13 cellular contexts compared by ENCODE assay signal in genomic region chrX:40953369-40953768, GRCh38.
DNase-seq lines count a peak whose midpoint lies in the region; ATAC-seq and TF ChIP-seq lines count a peak whose summit lies in the region.
"Had no signal": no experiment of that assay in that cellular context is flagged by ENCODE, and none has a peak within 500 bp of the region (broad histone marks: within the 10 kb centered on the region; RNA-seq: fewer than 3 reads in every experiment).

No MANE protein-coding gene starts in this region.

- TF ChIP-seq CTCF in SK-N-SH (IDR thresholded peaks at IDR 0.05) (no peak), NB4 (IDR thresholded peaks at IDR 0.05; ENCODE audit: low read depth, low read length) (no peak)

- H3K4me1 Mint-ChIP-seq in natural killer cell treated with Interleukin-12 subunit alpha and Interleukin-12 subunit beta and Interleukin-15 and Interleukin-18, amount 100 ng/mL, for 72 hours (ENCODE audit: low read depth in 2 of 2) = no peaks in the 10 kb centered on the region

- TF ChIP-seq EP300 in SK-N-SH (IDR thresholded peaks at IDR 0.05; ENCODE audit: borderline replicate concordance in 1 of 2, low read depth in 1 of 2, low read length in 1 of 2) = no peak

- TF ChIP-seq RAD21 in SK-N-SH (IDR thresholded peaks at IDR 0.05; ENCODE audit: low read length) = no peak

- no peak for TF ChIP-seq POLR2A in NB4 (IDR thresholded peaks at IDR 0.05; ENCODE audit: extremely low read depth, insufficient read length)

- no peaks in the 10 kb centered on the region for H3K9me2 ChIP-seq in SK-N-SH

- no peaks in the 10 kb centered on the region for H3K9me3 Mint-ChIP-seq in natural killer cell treated with Interleukin-12 subunit alpha and Interleukin-12 subunit beta and Interleukin-15 and Interleukin-18, amount 100 ng/mL, for 72 hours

- ATAC-seq in SK-N-SH treated with all-trans-retinoic acid at 6 μM for 48 hours (no peak), HG02588 (IDR thresholded peaks at IDR 0.05; ENCODE audit: unreplicated experiment) (peak; percentile 73)
- no peak for ATAC-seq in natural killer cell treated with Interleukin-12 subunit alpha and Interleukin-12 subunit beta and Interleukin-15 and Interleukin-18, amount 100 ng/mL, for 72 hours
- ATAC-seq: A549, esophagus mucosa had no signal

- H3K9me3 ChIP-seq in SK-N-SH = no peaks in the 10 kb centered on the region
- H3K9me3 ChIP-seq: A549, tibial nerve had no signal

- H3K36me3 ChIP-seq in SK-N-SH (replicated peaks in 1 of 2; ENCODE audit: control insufficient read depth in 1 of 2, insufficient read depth in 2 of 2, low read length in 1 of 2) = no peaks in the 10 kb centered on the region
- H3K36me3 ChIP-seq: tibial nerve had no signal

- POLR2A ChIA-PET in SK-N-SH (lab: Yijun Ruan, JAX) = no interaction called here

- no peaks in the 10 kb centered on the region for H3K79me2 ChIP-seq in SK-N-SH (ENCODE audit: insufficient read depth)

- H3K9ac ChIP-seq in SK-N-SH = no peak overlapping the region

- CTCF ChIA-PET in SK-N-SH (lab: Yijun Ruan, JAX) = no interaction called here

- no peak overlapping the region for H3K27ac ChIP-seq in SK-N-SH (ENCODE audit: low read depth in 2 of 2, low read length in 1 of 2)
- H3K27ac ChIP-seq: SK-N-MC, tibial nerve had no signal

- H3K4me2 ChIP-seq in SK-N-SH = peak overlapping the region; percentile 57

- H4K20me1 ChIP-seq in SK-N-SH (ENCODE audit: insufficient read depth) = no peaks in the 10 kb centered on the region

- H3F3A ChIP-seq in SK-N-SH (replicated peaks; ENCODE audit: insufficient read depth) = no peaks in the 10 kb centered on the region

- peak overlapping the region; percentile 39 for H3K4me3 Mint-ChIP-seq in natural killer cell treated with Interleukin-12 subunit alpha and Interleukin-12 subunit beta and Interleukin-15 and Interleukin-18, amount 100 ng/mL, for 72 hours

- H3K27ac Mint-ChIP-seq in natural killer cell treated with Interleukin-12 subunit alpha and Interleukin-12 subunit beta and Interleukin-15 and Interleukin-18, amount 100 ng/mL, for 72 hours = no peak overlapping the region

- no peak overlapping the region for H3K4me3 ChIP-seq in SK-N-SH (ENCODE audit: low read depth in 2 of 2, low read length in 1 of 2)
- H3K4me3 ChIP-seq in NB4 (ENCODE audit: low read depth, low read length) = no peak overlapping the region
- H3K4me3 ChIP-seq: A549, SK-N-MC had no signal

- no peaks in the 10 kb centered on the region for H3K36me3 Mint-ChIP-seq in natural killer cell treated with Interleukin-12 subunit alpha and Interleukin-12 subunit beta and Interleukin-15 and Interleukin-18, amount 100 ng/mL, for 72 hours

- peak overlapping the region; percentile 17; the same call in 1 of the 2 replicates for H2AFZ ChIP-seq in SK-N-SH (ENCODE audit: low read depth)

- peaks cover 0 to 14% of the 10 kb centered on the region in 2 donors for H3K27me3 Mint-ChIP-seq in natural killer cell treated with Interleukin-12 subunit alpha and Interleukin-12 subunit beta and Interleukin-15 and Interleukin-18, amount 100 ng/mL, for 72 hours

- H3K4me1 ChIP-seq in SK-N-SH (ENCODE audit: control insufficient read depth in 1 of 2, insufficient read depth in 2 of 2, low read depth in 1 of 2, low read length in 1 of 2) = no peaks in the 10 kb centered on the region
- H3K4me1 ChIP-seq: A549, tibial nerve had no signal

- 72% methylated on average over 2 of the region's 2 CpGs for WGBS in SK-N-SH (ENCODE audit: low lambda C conversion rate)

- DNase-seq in SK-N-SH = no peak
- DNase-seq in NB4 (ENCODE audit: low read depth) = peak; percentile 15
- no peak for DNase-seq in natural killer cell treated with Interleukin-12 subunit alpha and Interleukin-12 subunit beta and Interleukin-15 and Interleukin-18, amount 100 ng/mL, for 72 hours (ENCODE audit: low spot score)
- DNase-seq in HuH-7 (ENCODE audit: low spot score) = no peak
- no peak for DNase-seq in NCI-H1092 (lab: John Stamatoyannopoulos, UW)
- no peak for DNase-seq in mesenteric fat pad (ENCODE audit: low spot score)
- DNase-seq: NCI-H2227 treated with DMSO at 0.1 percent for 48 hours had no signal

- no peaks in the 10 kb centered on the region; the same call in 1 of the 2 replicates for H3K27me3 ChIP-seq in SK-N-SH (ENCODE audit: insufficient read depth)
- H3K27me3 ChIP-seq: tibial nerve had no signal

TF ChIP-seq in SK-N-SH, 30 proteins besides CTCF, POLR2A, EP300 and RAD21 (continues in another document):
- no peak for TF ChIP-seq EZH2phosphoT487 (IDR thresholded peaks at IDR 0.05; ENCODE audit: borderline replicate concordance, low read depth)
- TF ChIP-seq USF2 (IDR thresholded peaks at IDR 0.05; ENCODE audit: borderline replicate concordance, low read depth, low read length) = no peak
- TF ChIP-seq RCOR1 (IDR thresholded peaks at IDR 0.05; ENCODE audit: low read length) = no peak
- TF ChIP-seq CHD2 (IDR thresholded peaks at IDR 0.05; ENCODE audit: low read length, partially characterized antibody) = no peak
- TF ChIP-seq TAF1 (IDR thresholded peaks at IDR 0.05; ENCODE audit: borderline replicate concordance, low read depth, low read length) = no peak
- no peak for TF ChIP-seq FOSL2 (IDR thresholded peaks at IDR 0.05; ENCODE audit: borderline replicate concordance, low read depth)
- no peak for TF ChIP-seq PBX3 (IDR thresholded peaks at IDR 0.05)
- no peak for TF ChIP-seq NFIC (IDR thresholded peaks at IDR 0.05; ENCODE audit: borderline replicate concordance)
- TF ChIP-seq TEAD4 (IDR thresholded peaks at IDR 0.05; ENCODE audit: borderline replicate concordance, insufficient read depth) = no peak
- TF ChIP-seq FOXJ3 (CRISPR knock-in tag; IDR thresholded peaks at IDR 0.05) = no peak

TF ChIP-seq in SK-N-SH treated with all-trans-retinoic acid at 6 μM for 48 hours, 23 proteins besides CTCF, POLR2A, EP300 and RAD21 (continues in another document):
- TF ChIP-seq TOX (CRISPR knock-in tag; IDR thresholded peaks at IDR 0.05; ENCODE audit: borderline replicate concordance) (no peak), OSR1 (CRISPR knock-in tag; IDR thresholded peaks at IDR 0.05) (no peak), PATZ1 (CRISPR knock-in tag; IDR thresholded peaks at IDR 0.05; ENCODE audit: borderline replicate concordance) (no peak), BACH2 (CRISPR knock-in tag; IDR thresholded peaks at IDR 0.05; ENCODE audit: borderline replicate concordance) (no peak), CSDC2 (CRISPR knock-in tag; IDR thresholded peaks at IDR 0.05) (no peak), ZFP3 (CRISPR knock-in tag; IDR thresholded peaks at IDR 0.05) (no peak), ZFP30 (CRISPR knock-in tag; IDR thresholded peaks at IDR 0.05) (no peak), TCF4 (CRISPR knock-in tag; IDR thresholded peaks at IDR 0.05; ENCODE audit: borderline replicate concordance) (no peak), ZNF70 (CRISPR knock-in tag; IDR thresholded peaks at IDR 0.05) (no peak), CSRNP3 (CRISPR knock-in tag; IDR thresholded peaks at IDR 0.05) (no peak), CREB5 (CRISPR knock-in tag; IDR thresholded peaks at IDR 0.05; ENCODE audit: low read depth) (no peak)
